Comparison of ENCODE assay signal across 20 cellular contexts in genomic region chr3:8553405-8553804, GRCh38. TPM values are rescaled to one million over a fixed set of nuclear protein-coding genes. Genes with fewer than 3 reads are reported as not detected.
DNase-seq lines count a peak whose midpoint lies in the region; ATAC-seq and TF ChIP-seq lines count a peak whose summit lies in the region.
"Had no signal": no experiment of that assay in that cellular context is flagged by ENCODE, and none has a peak within 500 bp of the region (broad histone marks: within the 10 kb centered on the region; RNA-seq: fewer than 3 reads in every experiment).

No MANE protein-coding gene starts in this region.

- H3K36me3 Mint-ChIP-seq in CD8-positive, alpha-beta T cell: no peaks in the 10 kb centered on the region

- in situ Hi-C loops in gastrocnemius medialis (cut with MboI; ENCODE audit: low sequenced_read_pairs in 4 of 4): no loop called here

- H3K27ac ChIP-seq in heart left ventricle: peak overlapping the region in 3 of 12 donors; percentile 23 to 76 (median 31)
- peak overlapping the region; percentile 24 for H3K27ac ChIP-seq in lower lobe of right lung
- H3K27ac ChIP-seq in gastrocnemius medialis: peak overlapping the region; percentile 75 to 93 (median 80)
- H3K27ac ChIP-seq in CD8-positive, alpha-beta T cell (ENCODE audit: low read depth, low read length): no peak overlapping the region
- H3K27ac ChIP-seq: KMS-11, PC-9, RWPE1 had no signal

- H3K27me3 ChIP-seq in heart left ventricle (no peaks in the 10 kb centered on the region), lower lobe of right lung (ENCODE audit: low read depth) (no peaks in the 10 kb centered on the region), gastrocnemius medialis (no peaks in the 10 kb centered on the region)
- H3K27me3 ChIP-seq in CD8-positive, alpha-beta T cell (ENCODE audit: insufficient read depth, low read length): no peaks in the 10 kb centered on the region

- peaks cover 6 to 90% (median 45%) of the 10 kb centered on the region in 12 donors for H3K4me1 ChIP-seq in heart left ventricle
- H3K4me1 ChIP-seq in lower lobe of right lung: peaks cover 42% of the 10 kb centered on the region
- H3K4me1 ChIP-seq in gastrocnemius medialis: peaks cover 82 to 92% of the 10 kb centered on the region in 2 donors
- no peaks in the 10 kb centered on the region for H3K4me1 ChIP-seq in CD8-positive, alpha-beta T cell (ENCODE audit: insufficient read depth, low read length)
- H3K4me1 ChIP-seq: Caco-2 had no signal

- intact Hi-C loops in heart left ventricle (cut with DNase I) (loop anchor here in 1 of 10 donors (5.0 kb wide), 1 partner anchor 46 kb away; no protein-coding TSS in a partner anchor), left cardiac atrium (cut with DNase I) (no loop called here), lower lobe of right lung (cut with DNase I) (no loop called here), gastrocnemius medialis (cut with DNase I; ENCODE audit: low total_unique reads) (no loop called here)
- intact Hi-C loops in CD8-positive, alpha-beta T cell (cut with DNase I, micrococcal nuclease): no loop called here

- no peak overlapping the region for H3K4me3 Mint-ChIP-seq in CD8-positive, alpha-beta T cell
- H3K4me3 Mint-ChIP-seq: B cell; CD4-positive, CD25-positive, alpha-beta regulatory T cell; H9 had no signal

- no peaks in the 10 kb centered on the region for H3K27me3 Mint-ChIP-seq in CD8-positive, alpha-beta T cell (ENCODE audit: low read depth)
- H3K27me3 Mint-ChIP-seq: B cell; CD4-positive, CD25-positive, alpha-beta regulatory T cell had no signal

- CTCF ChIA-PET in CD8-positive, alpha-beta T cell (lab: Charles Lee): no interaction called here

- no peak for TF ChIP-seq CTCF in heart left ventricle (IDR thresholded peaks at IDR 0.05)
- no peak for TF ChIP-seq CTCF in lower lobe of right lung (IDR thresholded peaks at IDR 0.05)
- no peak for TF ChIP-seq CTCF in gastrocnemius medialis (IDR thresholded peaks at IDR 0.05 in 4 of 5, conservative IDR thresholded peaks at IDR 0.05 in 1 of 5)
- no peak for TF ChIP-seq CTCF in CD8-positive, alpha-beta T cell (IDR thresholded peaks at IDR 0.05)

- no peaks in the 10 kb centered on the region for H3K4me1 Mint-ChIP-seq in CD8-positive, alpha-beta T cell (ENCODE audit: low read depth)
- H3K4me1 Mint-ChIP-seq: B cell; CD4-positive, CD25-positive, alpha-beta regulatory T cell had no signal

- TF ChIP-seq POLR2A in heart left ventricle (IDR thresholded peaks at IDR 0.05): no peak
- no peak for TF ChIP-seq POLR2A in gastrocnemius medialis (IDR thresholded peaks at IDR 0.05)

- H3K27ac Mint-ChIP-seq in CD8-positive, alpha-beta T cell: no peak overlapping the region
- H3K27ac Mint-ChIP-seq: B cell; CD4-positive, CD25-positive, alpha-beta regulatory T cell had no signal

- WGBS in heart left ventricle, 4 donors: 48 to 68% (median 60%) methylated on average over 6 of the region's 6 CpGs

- H3K36me3 ChIP-seq in heart left ventricle (peaks cover 0 to 66% (median 44%) of the 10 kb centered on the region in 9 donors), lower lobe of right lung (peaks cover 35% of the 10 kb centered on the region), gastrocnemius medialis (peaks cover 0 to 48% of the 10 kb centered on the region in 2 donors)
- no peaks in the 10 kb centered on the region for H3K36me3 ChIP-seq in CD8-positive, alpha-beta T cell (ENCODE audit: insufficient read depth, low read length)

- ATAC-seq in heart left ventricle (peak; percentile 12 to 75 (median 42)), left cardiac atrium (no peak), lower lobe of right lung (no peak), gastrocnemius medialis (peak; percentile 19 to 53), HG03520 (IDR thresholded peaks at IDR 0.05; ENCODE audit: unreplicated experiment) (no peak)
- no peak for ATAC-seq in CD8-positive, alpha-beta T cell

- H3K9me3 Mint-ChIP-seq in CD8-positive, alpha-beta T cell: no peaks in the 10 kb centered on the region
- H3K9me3 Mint-ChIP-seq: H9 had no signal

- peak in 1 of 5 donors; percentile 46 for DNase-seq in heart left ventricle
- DNase-seq in left cardiac atrium: no peak
- no peak for DNase-seq in lower lobe of right lung
- DNase-seq in gastrocnemius medialis: peak in 1 of 2 donors; percentile 73
- DNase-seq in CD8-positive, alpha-beta T cell: no peak
- no peak for DNase-seq in NCI-H226
- DNase-seq: Caco-2; CD4-positive, CD25-positive, alpha-beta regulatory T cell; GDM1; H9; MV-4-11; NCI-H1417; NCI-H187; NCI-H345; NCI-H524 treated with DMSO at 0.1 percent for 48 hours; PC-9 had no signal

- H3K9me3 ChIP-seq in heart left ventricle (no peaks in the 10 kb centered on the region), lower lobe of right lung (no peaks in the 10 kb centered on the region), gastrocnemius medialis (no peaks in the 10 kb centered on the region)
- H3K9me3 ChIP-seq in CD8-positive, alpha-beta T cell (ENCODE audit: low read length): no peaks in the 10 kb centered on the region
- H3K9me3 ChIP-seq: Caco-2 had no signal

- POLR2A ChIA-PET in CD8-positive, alpha-beta T cell (lab: Charles Lee): no interaction called here

- no peak overlapping the region for H3K4me3 ChIP-seq in heart left ventricle
- H3K4me3 ChIP-seq in lower lobe of right lung: no peak overlapping the region
- H3K4me3 ChIP-seq in gastrocnemius medialis: no peak overlapping the region
- H3K4me3 ChIP-seq in CD8-positive, alpha-beta T cell (ENCODE audit: low read depth, low read length): no peak overlapping the region
- H3K4me3 ChIP-seq: PC-9 had no signal

RNA-seq across cellular contexts. Expression of gene LMCD1, which starts 51.8 kb away (rescaled TPM):
- total RNA-seq in heart left ventricle (100 to 1,000 TPM in 1 of 9 donors, 10 to 100 TPM in 8; 36.8 to 382 (median 54.6) TPM), left cardiac atrium (10 to 100 TPM; 52.9 to 63.7 TPM), lower lobe of right lung (93.6 TPM), gastrocnemius medialis (100 to 1,000 TPM in 3 of 4 donors, 10 to 100 TPM in 1; 96.0 to 581 (median 167) TPM)
- 100 to 1,000 TPM in 1 of 2 donors, 10 to 100 TPM in 1; 34.9 to 661 TPM for polyA plus RNA-seq in heart left ventricle
- under 1 TPM; 0.33 TPM for total RNA-seq in CD8-positive, alpha-beta T cell

Comparison
In these comparisons a context has a peak if more than half of its experiments do, and no peak if none do; other contexts are left out.
1. ATAC-seq: peak in heart left ventricle (4 of 4) and gastrocnemius medialis (2 of 2); none in left cardiac atrium (0 of 2), lower lobe of right lung (0 of 2), HG03520 (single experiment) and CD8-positive, alpha-beta T cell (single experiment).
2. RNA of gene LMCD1, which starts 51.8 kb away (total RNA-seq): 96.0 to 581 TPM in gastrocnemius medialis, 93.6 TPM in lower lobe of right lung (single experiment), 52.9 to 63.7 TPM in left cardiac atrium and 36.8 to 382 TPM in heart left ventricle; 0.33 TPM in CD8-positive, alpha-beta T cell; every median in the first group is over 10 times any median in the second.